ENCODE assay signal across 9 cellular contexts in the genomic region with DNA sequence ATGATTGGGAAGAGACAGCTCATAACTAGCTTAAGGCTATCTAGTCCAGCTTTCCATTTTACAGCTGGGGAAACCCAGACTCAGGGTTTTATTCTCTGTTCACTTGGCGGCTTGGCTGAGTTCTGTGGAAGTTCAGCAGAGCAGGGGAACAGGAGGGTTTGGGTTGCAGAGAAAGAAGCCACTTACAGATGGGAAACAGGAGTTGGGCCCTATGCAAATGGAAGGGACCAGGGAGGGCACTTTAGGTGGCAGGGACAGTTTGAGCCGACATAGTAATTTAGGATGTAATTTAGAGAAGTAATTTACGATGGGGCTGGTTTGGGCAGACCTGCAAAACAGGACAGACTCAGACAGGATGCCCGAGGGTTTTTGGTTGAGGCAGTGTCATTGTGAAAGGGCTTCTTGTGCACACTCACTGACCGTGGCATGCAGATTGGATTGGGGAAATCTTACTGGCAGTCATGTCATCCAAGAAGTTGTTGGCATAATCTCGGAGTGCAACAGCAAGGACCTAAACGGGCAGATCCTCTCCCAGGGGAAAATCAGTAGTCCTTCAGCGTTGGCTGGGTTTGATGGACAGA. TPM values are rescaled to one million over a fixed set of nuclear protein-coding genes. Genes with fewer than 3 reads are reported as not detected.
A peak's percentile ranks its signal among the peaks of the same experiment; 100 is the strongest.
DNase-seq lines count a peak whose midpoint lies in the region; ATAC-seq lines count a peak whose summit lies in the region.
"Had no signal": no experiment of that assay in that cellular context is flagged by ENCODE, and none has a peak within 500 bp of the region (broad histone marks: within the 10 kb centered on the region; RNA-seq: fewer than 3 reads in every experiment).

No MANE protein-coding gene starts in this region.

- H3K4me3 Mint-ChIP-seq in activated CD4-positive, alpha-beta T cell treated with anti-CD3 and anti-CD28 coated beads, Interleukin-2, amount 10 ng/mL, durations not matched to agents 7 days and 5 days = peak overlapping the region; percentile 38
- H3K4me3 Mint-ChIP-seq in effector memory CD8-positive, alpha-beta T cell = peak overlapping the region; percentile 75 to 77
- peak overlapping the region; percentile 73 to 82 for H3K4me3 Mint-ChIP-seq in stimulated activated naive B cell treated with anti-CD40 and anti-IgM and Interleukin-4, amounts not matched to agents 10 μg/mL and 1 μg/mL and 100 μg/mL, for 72 hours

- peaks cover 88% of the 10 kb centered on the region for H3K4me1 Mint-ChIP-seq in activated CD4-positive, alpha-beta T cell treated with anti-CD3 and anti-CD28 coated beads, Interleukin-2, amount 10 ng/mL, durations not matched to agents 7 days and 5 days
- H3K4me1 Mint-ChIP-seq in effector memory CD8-positive, alpha-beta T cell (ENCODE audit: low read depth in 2 of 2) = peaks cover 76 to 91% of the 10 kb centered on the region in 2 donors
- peaks cover 69 to 86% of the 10 kb centered on the region in 2 donors for H3K4me1 Mint-ChIP-seq in stimulated activated naive B cell treated with anti-CD40 and anti-IgM and Interleukin-4, amounts not matched to agents 10 μg/mL and 1 μg/mL and 100 μg/mL, for 72 hours

- H3K36me3 Mint-ChIP-seq in activated CD4-positive, alpha-beta T cell treated with anti-CD3 and anti-CD28 coated beads, Interleukin-2, amount 10 ng/mL, durations not matched to agents 7 days and 5 days (ENCODE audit: low read depth) = peaks cover 80% of the 10 kb centered on the region
- peaks cover 63% of the 10 kb centered on the region for H3K36me3 Mint-ChIP-seq in effector memory CD8-positive, alpha-beta T cell (ENCODE audit: insufficient read depth)
- H3K36me3 Mint-ChIP-seq in stimulated activated naive B cell treated with anti-CD40 and anti-IgM and Interleukin-4, amounts not matched to agents 10 μg/mL and 1 μg/mL and 100 μg/mL, for 72 hours = peaks cover 34 to 69% of the 10 kb centered on the region in 2 donors

- no peak for ATAC-seq in effector memory CD8-positive, alpha-beta T cell (replicated peaks)
- ATAC-seq in stimulated activated naive B cell treated with anti-CD40 and anti-IgM and Interleukin-4, amounts not matched to agents 10 μg/mL and 1 μg/mL and 100 μg/mL, for 72 hours (replicated peaks) = peak; percentile 81 to 82
- ATAC-seq in GM21528 (IDR thresholded peaks at IDR 0.05; ENCODE audit: low FRiP score, unreplicated experiment) (no peak), left ventricle myocardium superior (no peak)

- POLR2A ChIA-PET in activated CD4-positive, alpha-beta T cell treated with anti-CD3 and anti-CD28 coated beads, Interleukin-2, amount 10 ng/mL, durations not matched to agents 7 days and 5 days (lab: Charles Lee) = no interaction called here

- CTCF ChIA-PET in activated CD4-positive, alpha-beta T cell treated with anti-CD3 and anti-CD28 coated beads, Interleukin-2, amount 10 ng/mL, durations not matched to agents 7 days and 5 days (lab: Charles Lee) = interaction anchor here (0.9 to 2.8 kb wide), 2 partner anchors 23 to 82 kb away, joined by 3 to 13 read pairs; no protein-coding TSS in a partner anchor

- H3K27me3 Mint-ChIP-seq in activated CD4-positive, alpha-beta T cell treated with anti-CD3 and anti-CD28 coated beads, Interleukin-2, amount 10 ng/mL, durations not matched to agents 7 days and 5 days = no peaks in the 10 kb centered on the region
- H3K27me3 Mint-ChIP-seq in effector memory CD8-positive, alpha-beta T cell = no peaks in the 10 kb centered on the region
- no peaks in the 10 kb centered on the region for H3K27me3 Mint-ChIP-seq in stimulated activated naive B cell treated with anti-CD40 and anti-IgM and Interleukin-4, amounts not matched to agents 10 μg/mL and 1 μg/mL and 100 μg/mL, for 72 hours

- peak overlapping the region; percentile 98 for H3K27ac Mint-ChIP-seq in activated CD4-positive, alpha-beta T cell treated with anti-CD3 and anti-CD28 coated beads, Interleukin-2, amount 10 ng/mL, durations not matched to agents 7 days and 5 days
- H3K27ac Mint-ChIP-seq in effector memory CD8-positive, alpha-beta T cell = peak overlapping the region; percentile 99 to 100
- peak overlapping the region; percentile 96 for H3K27ac Mint-ChIP-seq in stimulated activated naive B cell treated with anti-CD40 and anti-IgM and Interleukin-4, amounts not matched to agents 10 μg/mL and 1 μg/mL and 100 μg/mL, for 72 hours

- intact Hi-C loops in left ventricle myocardium superior (cut with micrococcal nuclease) = no loop called here

- peak; percentile 36 for DNase-seq in activated CD4-positive, alpha-beta T cell treated with anti-CD3 and anti-CD28 coated beads, Interleukin-2, amount 10 ng/mL, durations not matched to agents 7 days and 5 days
- DNase-seq in activated CD4-positive, alpha-beta T cell treated with anti-CD3 and anti-CD28 coated beads for 4 hours = no peak
- peak; percentile 86 for DNase-seq in NOMO-1 treated with DMSO at 0.1 percent for 48 hours (lab: John Stamatoyannopoulos, UW; ENCODE audit: unreplicated experiment)
- no peak for DNase-seq in effector memory CD8-positive, alpha-beta T cell
- DNase-seq in stimulated activated naive B cell treated with anti-CD40 and anti-IgM and Interleukin-4, amounts not matched to agents 10 μg/mL and 1 μg/mL and 100 μg/mL, for 72 hours = peak; percentile 83
- DNase-seq in HuH-7.5 (ENCODE audit: low spot score) = no peak
- DNase-seq in left ventricle myocardium superior = no peak
- DNase-seq: NCI-H1694 treated with DMSO at 0.1 percent for 48 hours had no signal

- no peaks in the 10 kb centered on the region for H3K9me3 Mint-ChIP-seq in activated CD4-positive, alpha-beta T cell treated with anti-CD3 and anti-CD28 coated beads, Interleukin-2, amount 10 ng/mL, durations not matched to agents 7 days and 5 days
- H3K9me3 Mint-ChIP-seq in effector memory CD8-positive, alpha-beta T cell = no peaks in the 10 kb centered on the region
- no peaks in the 10 kb centered on the region for H3K9me3 Mint-ChIP-seq in stimulated activated naive B cell treated with anti-CD40 and anti-IgM and Interleukin-4, amounts not matched to agents 10 μg/mL and 1 μg/mL and 100 μg/mL, for 72 hours

RNA-seq across cellular contexts. Expression of a gene that starts 47.3 kb away (rescaled TPM):
- total RNA-seq in activated CD4-positive, alpha-beta T cell treated with anti-CD3 and anti-CD28 coated beads, Interleukin-2, amount 10 ng/mL, durations not matched to agents 7 days and 5 days = 10 to 100 TPM; 41.4 to 45.1 TPM
- total RNA-seq in left ventricle myocardium superior = 2.6 TPM

Comparison
In these comparisons a context has a peak if more than half of its experiments do, and no peak if none do; other contexts are left out.
1. DNase-seq: peak in activated CD4-positive, alpha-beta T cell treated with anti-CD3 and anti-CD28 coated beads, Interleukin-2, amount 10 ng/mL, durations not matched to agents 7 days and 5 days (single experiment), NOMO-1 treated with DMSO at 0.1 percent for 48 hours (single experiment) and stimulated activated naive B cell treated with anti-CD40 and anti-IgM and Interleukin-4, amounts not matched to agents 10 μg/mL and 1 μg/mL and 100 μg/mL, for 72 hours (single experiment); none in activated CD4-positive, alpha-beta T cell treated with anti-CD3 and anti-CD28 coated beads for 4 hours (0 of 2), effector memory CD8-positive, alpha-beta T cell (0 of 3), HuH-7.5 (single experiment) and left ventricle myocardium superior (single experiment).
2. ATAC-seq: peak in stimulated activated naive B cell treated with anti-CD40 and anti-IgM and Interleukin-4, amounts not matched to agents 10 μg/mL and 1 μg/mL and 100 μg/mL, for 72 hours (2 of 2); none in effector memory CD8-positive, alpha-beta T cell (single experiment), GM21528 (single experiment) and left ventricle myocardium superior (single experiment).
3. RNA of a gene that starts 47.3 kb away (total RNA-seq): 41.4 to 45.1 TPM in activated CD4-positive, alpha-beta T cell treated with anti-CD3 and anti-CD28 coated beads, Interleukin-2, amount 10 ng/mL, durations not matched to agents 7 days and 5 days; 2.6 TPM in left ventricle myocardium superior (single experiment); every median in the first group is over 10 times any median in the second.
4. Peak in every context shown above with its lines, with median percentiles within 50 percentile points of each other: H3K27ac Mint-ChIP-seq and H3K4me3 Mint-ChIP-seq.